ENCODE assay signal across 20 cellular contexts in genomic region chr1:164592634-164593033, GRCh38. TPM values are rescaled to one million over a fixed set of nuclear protein-coding genes. Genes with fewer than 3 reads are reported as not detected.
A peak's percentile ranks its signal among the peaks of the same experiment; 100 is the strongest.
DNase-seq lines count a peak whose midpoint lies in the region; TF ChIP-seq lines count a peak whose summit lies in the region.
"Had no signal": no experiment of that assay in that cellular context is flagged by ENCODE, and none has a peak within 500 bp of the region (broad histone marks: within the 10 kb centered on the region; RNA-seq: fewer than 3 reads in every experiment).

No MANE protein-coding gene starts in this region.

- H3K4me3 Mint-ChIP-seq in endodermal cell (no peak overlapping the region), mesothelial cell of epicardium (peak overlapping the region; percentile 46)
- H3K4me3 Mint-ChIP-seq: activated B cell treated with CpG ODN at 0.5 μM for 24 hours; activated naive CD8-positive, alpha-beta T cell treated with anti-CD3 and anti-CD28 coated beads, Interleukin-2, amount 50 U/mL, for 24 hours; CD4-positive, CD25-positive, alpha-beta regulatory T cell had no signal

- no peak for TF ChIP-seq RAD21 in Ishikawa (IDR thresholded peaks at IDR 0.05; ENCODE audit: low read depth)

- H3K27ac ChIP-seq in endodermal cell (ENCODE audit: low read depth, low read length) = peak overlapping the region; percentile 94
- H3K27ac ChIP-seq in thyroid gland = peak overlapping the region; percentile 77 to 80 (median 79)
- no peak overlapping the region for H3K27ac ChIP-seq in right atrium auricular region
- H3K27ac ChIP-seq: brain microvascular endothelial cell, colonic mucosa had no signal

- H3K9me3 Mint-ChIP-seq in endodermal cell = no peaks in the 10 kb centered on the region
- H3K9me3 Mint-ChIP-seq in mesothelial cell of epicardium = no peaks in the 10 kb centered on the region
- H3K9me3 Mint-ChIP-seq: activated B cell treated with CpG ODN at 0.5 μM for 24 hours; activated naive CD8-positive, alpha-beta T cell treated with anti-CD3 and anti-CD28 coated beads, Interleukin-2, amount 50 U/mL, for 24 hours had no signal

- no peak for TF ChIP-seq POLR2A in thyroid gland (IDR thresholded peaks at IDR 0.05)

- DNase-seq in endodermal cell (no peak), mesothelial cell of epicardium (ENCODE audit: low spot score in 2 of 2, unreplicated experiment in 2 of 2) (no peak), thyroid gland (peak in 1 of 2 donors; percentile 44), NCI-H2081 (lab: John Stamatoyannopoulos, UW) (no peak), right atrium auricular region (ENCODE audit: low spot score) (no peak), GM10266 (ENCODE audit: extremely low spot score) (no peak)
- DNase-seq: activated B cell treated with CpG ODN at 0.5 μM for 24 hours; activated CD4-positive, alpha-beta T cell treated with anti-CD3 and anti-CD28 coated beads, Interleukin-2, amount 50 U/mL, for 48 hours; activated effector memory CD4-positive, alpha-beta T cell treated with anti-CD3 and anti-CD28 coated beads, Interleukin-2, amount 50 U/mL, for 16 hours; activated naive CD8-positive, alpha-beta T cell treated with anti-CD3 and anti-CD28 coated beads, Interleukin-2, amount 50 U/mL, for 24 hours; brain microvascular endothelial cell; CD4-positive, CD25-positive, alpha-beta regulatory T cell; colonic mucosa; MM.1S; NCI-H1417 treated with DMSO at 0.1 percent for 48 hours; NCI-H524 treated with DMSO at 0.1 percent for 48 hours; nucleus accumbens; RPMI8226 had no signal

- no peaks in the 10 kb centered on the region for H3K27me3 Mint-ChIP-seq in endodermal cell (ENCODE audit: insufficient read depth)
- no peaks in the 10 kb centered on the region for H3K27me3 Mint-ChIP-seq in mesothelial cell of epicardium (ENCODE audit: low read depth)
- H3K27me3 Mint-ChIP-seq: CD4-positive, CD25-positive, alpha-beta regulatory T cell had no signal

- H3K36me3 Mint-ChIP-seq in endodermal cell (ENCODE audit: low read depth) (peaks cover 10% of the 10 kb centered on the region), mesothelial cell of epicardium (peaks cover 16% of the 10 kb centered on the region)
- H3K36me3 Mint-ChIP-seq: CD4-positive, CD25-positive, alpha-beta regulatory T cell had no signal

- no peaks in the 10 kb centered on the region for H3K9me3 ChIP-seq in endodermal cell (ENCODE audit: control insufficient read depth, low read length)
- H3K9me3 ChIP-seq in thyroid gland = no peaks in the 10 kb centered on the region
- no peaks in the 10 kb centered on the region for H3K9me3 ChIP-seq in right atrium auricular region
- H3K9me3 ChIP-seq: colonic mucosa had no signal

- H3K27me3 ChIP-seq in endodermal cell (ENCODE audit: control insufficient read depth, insufficient read depth, low read length, poor library complexity, severe bottlenecking) (no peaks in the 10 kb centered on the region), thyroid gland (no peaks in the 10 kb centered on the region), right atrium auricular region (no peaks in the 10 kb centered on the region)
- H3K27me3 ChIP-seq: brain microvascular endothelial cell, colonic mucosa had no signal

- peak; percentile 55; the same call in 1 of the 2 replicates for TF ChIP-seq EP300 in Ishikawa (IDR thresholded peaks at IDR 0.05; ENCODE audit: borderline replicate concordance)

- H3K4me1 ChIP-seq in endodermal cell (ENCODE audit: control insufficient read depth, insufficient read depth, low read length) (peaks cover 30% of the 10 kb centered on the region), thyroid gland (peaks cover 64% of the 10 kb centered on the region in 2 donors), right atrium auricular region (peaks cover 0 to 46% of the 10 kb centered on the region in 2 donors)

- TF ChIP-seq CTCF in endodermal cell (conservative IDR thresholded peaks at IDR 0.05) = no peak
- TF ChIP-seq CTCF in mesothelial cell of epicardium (IDR thresholded peaks at IDR 0.05; ENCODE audit: unreplicated experiment) = no peak
- no peak for TF ChIP-seq CTCF in thyroid gland (IDR thresholded peaks at IDR 0.05)
- TF ChIP-seq CTCF in right atrium auricular region (IDR thresholded peaks at IDR 0.05) = no peak
- TF ChIP-seq CTCF in GM10266 (IDR thresholded peaks at IDR 0.05; ENCODE audit: control insufficient read depth, insufficient read depth, low read depth, missing control alignments) = no peak

- intact Hi-C loops in thyroid gland (cut with DNase I) = no loop called here

- H3K4me1 Mint-ChIP-seq in endodermal cell (peaks cover 55% of the 10 kb centered on the region), mesothelial cell of epicardium (peaks cover 92% of the 10 kb centered on the region)
- H3K4me1 Mint-ChIP-seq: activated B cell treated with CpG ODN at 0.5 μM for 24 hours; activated naive CD8-positive, alpha-beta T cell treated with anti-CD3 and anti-CD28 coated beads, Interleukin-2, amount 50 U/mL, for 24 hours; CD4-positive, CD25-positive, alpha-beta regulatory T cell had no signal

- H3K9ac ChIP-seq in endodermal cell (ENCODE audit: extremely low read depth, low read length, poor library complexity, severe bottlenecking) = no peak overlapping the region

- H3K27ac Mint-ChIP-seq in endodermal cell (no peak overlapping the region), mesothelial cell of epicardium (peak overlapping the region; percentile 98)
- H3K27ac Mint-ChIP-seq: activated B cell treated with CpG ODN at 0.5 μM for 24 hours; activated naive CD8-positive, alpha-beta T cell treated with anti-CD3 and anti-CD28 coated beads, Interleukin-2, amount 50 U/mL, for 24 hours; CD4-positive, CD25-positive, alpha-beta regulatory T cell had no signal

- WGBS in endodermal cell (ENCODE audit: insufficient coverage in 1 of 2, insufficient read length in 1 of 2), 2 experiments = 84 to 86% methylated on average over 3 to 5 of the region's 5 CpGs
- WGBS in thyroid gland, 2 donors = 56 to 67% methylated on average over 5 of the region's 5 CpGs

- H3K36me3 ChIP-seq in endodermal cell (ENCODE audit: control insufficient read depth, insufficient read depth, low read length) (peaks cover 6% of the 10 kb centered on the region), thyroid gland (no peaks in the 10 kb centered on the region), right atrium auricular region (no peaks in the 10 kb centered on the region)
- H3K36me3 ChIP-seq: brain microvascular endothelial cell, colonic mucosa had no signal

- H3K4me3 ChIP-seq in endodermal cell (ENCODE audit: low read length) = no peak overlapping the region
- no peak overlapping the region for H3K4me3 ChIP-seq in thyroid gland (replicated peaks in 1 of 3)
- no peak overlapping the region for H3K4me3 ChIP-seq in right atrium auricular region
- H3K4me3 ChIP-seq: colonic mucosa, K562 had no signal

TF ChIP-seq in Ishikawa, 13 proteins besides CTCF, POLR2A, EP300 and RAD21:
- no peak; the same call in 1 of the 2 replicates for TF ChIP-seq MAX (IDR thresholded peaks at IDR 0.05)
- 0 out of 2 replicates have a peak, but pooled peaks have one; percentile 28 for TF ChIP-seq TCF12 (IDR thresholded peaks at IDR 0.05; ENCODE audit: low read depth)
- no peak for TF ChIP-seq TAF1 (IDR thresholded peaks at IDR 0.05; ENCODE audit: low read depth)

RNA-seq across cellular contexts. Expression of gene PBX1, which starts 33.6 kb away (rescaled TPM):
- total RNA-seq in endodermal cell (10 to 100 TPM; 59.9 to 79.2 TPM), mesothelial cell of epicardium (699 to 723 TPM (median 719 TPM) in 3 replicates), thyroid gland (100 to 1,000 TPM in 2 of 4 donors, 10 to 100 TPM in 2; 79.0 to 159 (median 102) TPM), right atrium auricular region (10 to 100 TPM; 33.3 to 37.4 TPM)
- 99.5 TPM for polyA plus RNA-seq in endodermal cell (2013, experiment 1 of 2)
- polyA plus RNA-seq in endodermal cell (2013, experiment 2 of 2) = 96.0 TPM
- total RNA-seq: activated B cell treated with CpG ODN at 0.5 μM for 24 hours had no signal

Comparison
In these comparisons a context has a peak if more than half of its experiments do, and no peak if none do; other contexts are left out.
1. H3K27ac ChIP-seq: peak in endodermal cell (single experiment) and thyroid gland (3 of 3); none in right atrium auricular region (0 of 2).